Comparison of ENCODE assay signal across 1 cellular context in the genomic region with DNA sequence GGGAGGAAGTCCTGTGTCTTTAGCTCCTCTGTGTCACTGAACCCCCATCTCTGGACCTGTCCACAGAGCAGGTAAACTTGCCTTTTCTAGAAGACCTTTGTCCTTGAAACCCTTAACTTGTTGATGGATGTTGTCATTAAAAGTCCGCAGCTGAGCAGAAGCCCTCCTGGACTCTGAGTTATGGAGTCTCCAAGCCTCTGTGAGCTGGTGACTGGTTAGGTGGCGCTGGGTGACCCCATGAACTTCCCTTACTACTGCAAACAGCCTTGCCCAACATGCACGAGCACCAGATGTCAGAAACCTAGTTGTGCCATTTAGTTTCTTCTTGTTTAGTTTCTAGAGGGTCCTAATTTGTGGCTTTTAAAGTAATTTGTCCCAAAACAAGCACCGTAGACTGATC.
TF ChIP-seq lines count a peak whose summit lies in the region.

No MANE protein-coding gene starts in this region.

TF ChIP-seq in GM23338, 12 proteins besides CTCF, POLR2A, EP300 and RAD21:
- TF ChIP-seq, protein P1, sequence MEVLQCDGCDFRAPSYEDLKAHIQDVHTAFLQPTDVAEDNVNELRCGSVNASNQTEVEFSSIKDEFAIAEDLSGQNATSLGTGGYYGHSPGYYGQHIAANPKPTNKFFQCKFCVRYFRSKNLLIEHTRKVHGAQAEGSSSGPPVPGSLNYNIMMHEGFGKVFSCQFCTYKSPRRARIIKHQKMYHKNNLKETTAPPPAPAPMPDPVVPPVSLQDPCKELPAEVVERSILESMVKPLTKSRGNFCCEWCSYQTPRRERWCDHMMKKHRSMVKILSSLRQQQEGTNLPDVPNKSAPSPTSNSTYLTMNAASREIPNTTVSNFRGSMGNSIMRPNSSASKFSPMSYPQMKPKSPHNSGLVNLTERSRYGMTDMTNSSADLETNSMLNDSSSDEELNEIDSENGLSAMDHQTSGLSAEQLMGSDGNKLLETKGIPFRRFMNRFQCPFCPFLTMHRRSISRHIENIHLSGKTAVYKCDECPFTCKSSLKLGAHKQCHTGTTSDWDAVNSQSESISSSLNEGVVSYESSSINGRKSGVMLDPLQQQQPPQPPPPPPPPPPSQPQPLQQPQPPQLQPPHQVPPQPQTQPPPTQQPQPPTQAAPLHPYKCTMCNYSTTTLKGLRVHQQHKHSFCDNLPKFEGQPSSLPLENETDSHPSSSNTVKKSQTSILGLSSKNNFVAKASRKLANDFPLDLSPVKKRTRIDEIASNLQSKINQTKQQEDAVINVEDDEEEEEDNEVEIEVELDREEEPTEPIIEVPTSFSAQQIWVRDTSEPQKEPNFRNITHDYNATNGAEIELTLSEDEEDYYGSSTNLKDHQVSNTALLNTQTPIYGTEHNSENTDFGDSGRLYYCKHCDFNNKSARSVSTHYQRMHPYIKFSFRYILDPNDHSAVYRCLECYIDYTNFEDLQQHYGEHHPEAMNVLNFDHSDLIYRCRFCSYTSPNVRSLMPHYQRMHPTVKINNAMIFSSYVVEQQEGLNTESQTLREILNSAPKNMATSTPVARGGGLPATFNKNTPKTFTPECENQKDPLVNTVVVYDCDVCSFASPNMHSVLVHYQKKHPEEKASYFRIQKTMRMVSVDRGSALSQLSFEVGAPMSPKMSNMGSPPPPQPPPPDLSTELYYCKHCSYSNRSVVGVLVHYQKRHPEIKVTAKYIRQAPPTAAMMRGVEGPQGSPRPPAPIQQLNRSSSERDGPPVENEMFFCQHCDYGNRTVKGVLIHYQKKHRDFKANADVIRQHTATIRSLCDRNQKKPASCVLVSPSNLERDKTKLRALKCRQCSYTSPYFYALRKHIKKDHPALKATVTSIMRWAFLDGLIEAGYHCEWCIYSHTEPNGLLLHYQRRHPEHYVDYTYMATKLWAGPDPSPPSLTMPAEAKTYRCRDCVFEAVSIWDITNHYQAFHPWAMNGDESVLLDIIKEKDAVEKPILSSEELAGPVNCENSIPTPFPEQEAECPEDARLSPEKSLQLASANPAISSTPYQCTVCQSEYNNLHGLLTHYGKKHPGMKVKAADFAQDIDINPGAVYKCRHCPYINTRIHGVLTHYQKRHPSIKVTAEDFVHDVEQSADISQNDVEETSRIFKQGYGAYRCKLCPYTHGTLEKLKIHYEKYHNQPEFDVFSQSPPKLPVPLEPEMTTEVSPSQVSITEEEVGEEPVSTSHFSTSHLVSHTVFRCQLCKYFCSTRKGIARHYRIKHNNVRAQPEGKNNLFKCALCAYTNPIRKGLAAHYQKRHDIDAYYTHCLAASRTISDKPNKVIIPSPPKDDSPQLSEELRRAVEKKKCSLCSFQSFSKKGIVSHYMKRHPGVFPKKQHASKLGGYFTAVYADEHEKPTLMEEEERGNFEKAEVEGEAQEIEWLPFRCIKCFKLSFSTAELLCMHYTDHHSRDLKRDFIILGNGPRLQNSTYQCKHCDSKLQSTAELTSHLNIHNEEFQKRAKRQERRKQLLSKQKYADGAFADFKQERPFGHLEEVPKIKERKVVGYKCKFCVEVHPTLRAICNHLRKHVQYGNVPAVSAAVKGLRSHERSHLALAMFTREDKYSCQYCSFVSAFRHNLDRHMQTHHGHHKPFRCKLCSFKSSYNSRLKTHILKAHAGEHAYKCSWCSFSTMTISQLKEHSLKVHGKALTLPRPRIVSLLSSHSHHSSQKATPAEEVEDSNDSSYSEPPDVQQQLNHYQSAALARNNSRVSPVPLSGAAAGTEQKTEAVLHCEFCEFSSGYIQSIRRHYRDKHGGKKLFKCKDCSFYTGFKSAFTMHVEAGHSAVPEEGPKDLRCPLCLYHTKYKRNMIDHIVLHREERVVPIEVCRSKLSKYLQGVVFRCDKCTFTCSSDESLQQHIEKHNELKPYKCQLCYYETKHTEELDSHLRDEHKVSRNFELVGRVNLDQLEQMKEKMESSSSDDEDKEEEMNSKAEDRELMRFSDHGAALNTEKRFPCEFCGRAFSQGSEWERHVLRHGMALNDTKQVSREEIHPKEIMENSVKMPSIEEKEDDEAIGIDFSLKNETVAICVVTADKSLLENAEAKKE (CRISPR knock-in tag; IDR thresholded peaks at IDR 0.05), result no peak
- TF ChIP-seq JUNB (IDR thresholded peaks at IDR 0.05; ENCODE audit: unreplicated experiment), result no peak
- TF ChIP-seq ZNF331 (CRISPR knock-in tag; IDR thresholded peaks at IDR 0.05; ENCODE audit: low read depth), result no peak
- TF ChIP-seq EZH2 (IDR thresholded peaks at IDR 0.05; ENCODE audit: low read depth, unreplicated experiment), result no peak
- TF ChIP-seq NANOG (IDR thresholded peaks at IDR 0.05; ENCODE audit: borderline replicate concordance), result no peak
- TF ChIP-seq, protein P2, sequence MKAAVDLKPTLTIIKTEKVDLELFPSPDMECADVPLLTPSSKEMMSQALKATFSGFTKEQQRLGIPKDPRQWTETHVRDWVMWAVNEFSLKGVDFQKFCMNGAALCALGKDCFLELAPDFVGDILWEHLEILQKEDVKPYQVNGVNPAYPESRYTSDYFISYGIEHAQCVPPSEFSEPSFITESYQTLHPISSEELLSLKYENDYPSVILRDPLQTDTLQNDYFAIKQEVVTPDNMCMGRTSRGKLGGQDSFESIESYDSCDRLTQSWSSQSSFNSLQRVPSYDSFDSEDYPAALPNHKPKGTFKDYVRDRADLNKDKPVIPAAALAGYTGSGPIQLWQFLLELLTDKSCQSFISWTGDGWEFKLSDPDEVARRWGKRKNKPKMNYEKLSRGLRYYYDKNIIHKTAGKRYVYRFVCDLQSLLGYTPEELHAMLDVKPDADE (IDR thresholded peaks at IDR 0.05), result no peak
- no peak for TF ChIP-seq EZH2phosphoT487 (IDR thresholded peaks at IDR 0.05; ENCODE audit: unreplicated experiment)
- no peak for TF ChIP-seq CREB1 (CRISPR knock-in tag; IDR thresholded peaks at IDR 0.05; ENCODE audit: low read depth)
- no peak for TF ChIP-seq STAT1 (IDR thresholded peaks at IDR 0.05; ENCODE audit: unreplicated experiment)
- TF ChIP-seq, protein P3, sequence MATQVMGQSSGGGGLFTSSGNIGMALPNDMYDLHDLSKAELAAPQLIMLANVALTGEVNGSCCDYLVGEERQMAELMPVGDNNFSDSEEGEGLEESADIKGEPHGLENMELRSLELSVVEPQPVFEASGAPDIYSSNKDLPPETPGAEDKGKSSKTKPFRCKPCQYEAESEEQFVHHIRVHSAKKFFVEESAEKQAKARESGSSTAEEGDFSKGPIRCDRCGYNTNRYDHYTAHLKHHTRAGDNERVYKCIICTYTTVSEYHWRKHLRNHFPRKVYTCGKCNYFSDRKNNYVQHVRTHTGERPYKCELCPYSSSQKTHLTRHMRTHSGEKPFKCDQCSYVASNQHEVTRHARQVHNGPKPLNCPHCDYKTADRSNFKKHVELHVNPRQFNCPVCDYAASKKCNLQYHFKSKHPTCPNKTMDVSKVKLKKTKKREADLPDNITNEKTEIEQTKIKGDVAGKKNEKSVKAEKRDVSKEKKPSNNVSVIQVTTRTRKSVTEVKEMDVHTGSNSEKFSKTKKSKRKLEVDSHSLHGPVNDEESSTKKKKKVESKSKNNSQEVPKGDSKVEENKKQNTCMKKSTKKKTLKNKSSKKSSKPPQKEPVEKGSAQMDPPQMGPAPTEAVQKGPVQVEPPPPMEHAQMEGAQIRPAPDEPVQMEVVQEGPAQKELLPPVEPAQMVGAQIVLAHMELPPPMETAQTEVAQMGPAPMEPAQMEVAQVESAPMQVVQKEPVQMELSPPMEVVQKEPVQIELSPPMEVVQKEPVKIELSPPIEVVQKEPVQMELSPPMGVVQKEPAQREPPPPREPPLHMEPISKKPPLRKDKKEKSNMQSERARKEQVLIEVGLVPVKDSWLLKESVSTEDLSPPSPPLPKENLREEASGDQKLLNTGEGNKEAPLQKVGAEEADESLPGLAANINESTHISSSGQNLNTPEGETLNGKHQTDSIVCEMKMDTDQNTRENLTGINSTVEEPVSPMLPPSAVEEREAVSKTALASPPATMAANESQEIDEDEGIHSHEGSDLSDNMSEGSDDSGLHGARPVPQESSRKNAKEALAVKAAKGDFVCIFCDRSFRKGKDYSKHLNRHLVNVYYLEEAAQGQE (IDR thresholded peaks at IDR 0.05; ENCODE audit: unreplicated experiment), result no peak
- TF ChIP-seq ZNF114 (CRISPR knock-in tag; IDR thresholded peaks at IDR 0.05), result no peak
- no peak for TF ChIP-seq POLR2AphosphoS5 (IDR thresholded peaks at IDR 0.05; ENCODE audit: low read depth)
